In genomic region chr4:112817933-112818921, GRCh38 we compare ENCODE assay signal across 8 cellular contexts.
DNase-seq lines count a peak whose midpoint lies in the region; ATAC-seq and TF ChIP-seq lines count a peak whose summit lies in the region.

No MANE protein-coding gene starts in this region.

- H3K36me3 ChIP-seq in GM23338 (ENCODE audit: insufficient read depth), result no peaks in the 10 kb centered on the region

- H3K27me3 ChIP-seq in GM23338 (ENCODE audit: insufficient read depth), result no peaks in the 10 kb centered on the region

- H3K4me1 Mint-ChIP-seq in GM23338, result peaks cover 42% of the 10 kb centered on the region

- peaks cover 14% of the 10 kb centered on the region; the same call in 1 of the 2 replicates for H3K79me2 ChIP-seq in GM23338 (replicated peaks; ENCODE audit: insufficient read depth)

- H3K9me2 ChIP-seq in GM23338 (ENCODE audit: insufficient read depth), result no peaks in the 10 kb centered on the region

- H3K9me3 Mint-ChIP-seq in GM23338, result no peaks in the 10 kb centered on the region

- H3K4me1 ChIP-seq in GM23338 (ENCODE audit: insufficient read depth), result peaks cover 20% of the 10 kb centered on the region

- DNase-seq in DMS79 treated with DMSO at 0.1 percent for 48 hours (lab: John Stamatoyannopoulos, UW), result peak; percentile 23
- DNase-seq in DMS79 (lab: John Stamatoyannopoulos, UW), result no peak
- peak; percentile 90 for DNase-seq in GM23338 (ENCODE audit: low spot score)
- peak; percentile 54 for DNase-seq in KBM-7
- peak; percentile 17 to 62 for DNase-seq in T47D (ENCODE audit: low read depth in 1 of 2, low spot score in 1 of 2)
- peak; percentile 84 for DNase-seq in iPS-NIHi11 (ENCODE audit: low spot score)
- DNase-seq in smooth muscle cell of the brain vasculature (ENCODE audit: low read depth, low spot score), result peak; percentile 54

- TF ChIP-seq POLR2A in Raji (IDR thresholded peaks at IDR 0.05; ENCODE audit: insufficient read depth, low read depth, low read length), result peak; percentile 62

- ATAC-seq in GM23338, result peak; percentile 97

- peak in 1 of 2 experiments; percentile 41; a peak in 1 of 4 replicates for TF ChIP-seq CTCF in GM23338 (conservative IDR thresholded peaks at IDR 0.05; ENCODE audit: low read depth in 2 of 2)

- H3K4me2 ChIP-seq in GM23338, result peak overlapping the region; percentile 68

- H3K27me3 Mint-ChIP-seq in GM23338 (ENCODE audit: insufficient read depth, low read depth, poor library complexity), result no peaks in the 10 kb centered on the region

- H3K36me3 Mint-ChIP-seq in GM23338 (ENCODE audit: low read depth), result peaks cover 12% of the 10 kb centered on the region

- H3F3A ChIP-seq in GM23338 (replicated peaks; ENCODE audit: low read depth), result no peaks in the 10 kb centered on the region

- peak overlapping the region; percentile 45 for H3K4me3 ChIP-seq in GM23338

- peak overlapping the region; percentile 70 for H3K4me3 Mint-ChIP-seq in GM23338

- in situ Hi-C loops in KBM-7 (cut with MboI; ENCODE audit: low pct_unique_long_range_greater_than_20kb, low sequenced_read_pairs), result no loop called here
- in situ Hi-C loops in T47D (cut with HindIII; ENCODE audit: low pct_unique_long_range_greater_than_20kb, low sequenced_read_pairs), result no loop called here

- H3K27ac ChIP-seq in GM23338 (ENCODE audit: low read depth), result peak overlapping the region; percentile 83

- peak overlapping the region; percentile 91 for H3K27ac Mint-ChIP-seq in GM23338

- H4K20me1 ChIP-seq in GM23338 (replicated peaks; ENCODE audit: insufficient read depth), result no peaks in the 10 kb centered on the region

- H2AFZ ChIP-seq in GM23338, result peak overlapping the region; percentile 3; the same call in 1 of the 2 replicates

TF ChIP-seq in GM23338, 12 proteins besides CTCF, POLR2A, EP300 and RAD21:
- TF ChIP-seq POLR2AphosphoS5 (IDR thresholded peaks at IDR 0.05; ENCODE audit: low read depth), result 0 out of 2 replicates have a peak, but pooled peaks have one; percentile 25
- TF ChIP-seq ETS1 (IDR thresholded peaks at IDR 0.05), result no peak
- TF ChIP-seq CREB1 (CRISPR knock-in tag; IDR thresholded peaks at IDR 0.05; ENCODE audit: low read depth), result peak; percentile 57
TF ChIP-seq in GM23338: peak in this region for 2.
